Comparison of ENCODE assay signal across 1 cellular context in genomic region chr15:89125038-89125826, GRCh38.
TF ChIP-seq lines count a peak whose summit lies in the region.

No MANE protein-coding gene starts in this region.

TF ChIP-seq in HepG2, 621 proteins besides CTCF, POLR2A, EP300 and RAD21 (continued from another document and continues in another):
- TF ChIP-seq PRDM15 (CRISPR knock-in tag; IDR thresholded peaks at IDR 0.05) (no peak), ZGPAT (CRISPR knock-in tag; IDR thresholded peaks at IDR 0.05) (peak; percentile 50; the same call in 1 of the 2 replicates), ZNF510 (CRISPR knock-in tag; IDR thresholded peaks at IDR 0.05; ENCODE audit: low read depth) (no peak), RFX5 (IDR thresholded peaks at IDR 0.05; ENCODE audit: low read depth, low read length) (no peak), ATM (IDR thresholded peaks at IDR 0.05; ENCODE audit: borderline replicate concordance) (no peak), ZNF331 (CRISPR knock-in tag; IDR thresholded peaks at IDR 0.05) (0 out of 2 replicates have a peak, but pooled peaks have one; percentile 31), GRHL1 (CRISPR knock-in tag; conservative IDR thresholded peaks at IDR 0.05) (no peak), ZNF383 (CRISPR knock-in tag; IDR thresholded peaks at IDR 0.05; ENCODE audit: borderline replicate concordance) (no peak), ZNF550 (CRISPR knock-in tag; IDR thresholded peaks at IDR 0.05; ENCODE audit: borderline replicate concordance) (no peak), ZNF747 (CRISPR knock-in tag; IDR thresholded peaks at IDR 0.05; ENCODE audit: borderline replicate concordance) (no peak), EEA1 (CRISPR knock-in tag; IDR thresholded peaks at IDR 0.05; ENCODE audit: borderline replicate concordance) (no peak), STAT5B (CRISPR knock-in tag; IDR thresholded peaks at IDR 0.05) (no peak), ZSCAN5A (CRISPR knock-in tag; IDR thresholded peaks at IDR 0.05; ENCODE audit: borderline replicate concordance) (no peak), KLF13 (CRISPR knock-in tag; IDR thresholded peaks at IDR 0.05) (no peak), ZNF317 (CRISPR knock-in tag; IDR thresholded peaks at IDR 0.05) (peak; percentile 54; the same call in 1 of the 2 replicates), ATF7-NPFF (CRISPR knock-in tag; IDR thresholded peaks at IDR 0.05; ENCODE audit: low read depth) (no peak), MBNL3 (CRISPR knock-in tag; conservative IDR thresholded peaks at IDR 0.05) (no peak), PHB2 (IDR thresholded peaks at IDR 0.05; ENCODE audit: partially characterized antibody) (no peak), DNMT1 (CRISPR knock-in tag; IDR thresholded peaks at IDR 0.05) (no peak), ZNF234 (CRISPR knock-in tag; conservative IDR thresholded peaks at IDR 0.05) (no peak), ZNF616 (CRISPR knock-in tag; IDR thresholded peaks at IDR 0.05; ENCODE audit: low read depth) (no peak), KLF9 (CRISPR knock-in tag; IDR thresholded peaks at IDR 0.05; ENCODE audit: low read depth) (peak; percentile 63; the same call in 1 of the 2 replicates), NFIC (IDR thresholded peaks at IDR 0.05; ENCODE audit: low read length) (peak; percentile 49; the same call in 1 of the 2 replicates), MTERF4 (CRISPR knock-in tag; IDR thresholded peaks at IDR 0.05) (no peak), ARID5B (CRISPR knock-in tag; IDR thresholded peaks at IDR 0.05) (peak; percentile 65), ZNF557 (CRISPR knock-in tag; IDR thresholded peaks at IDR 0.05) (0 out of 2 replicates have a peak, but pooled peaks have one; percentile 28), ZNF567 (CRISPR knock-in tag; IDR thresholded peaks at IDR 0.05; ENCODE audit: borderline replicate concordance) (no peak), KMT2A (CRISPR knock-in tag; IDR thresholded peaks at IDR 0.05) (no peak), RBM22 (optimal IDR thresholded peaks at IDR 0.05; ENCODE audit: low read length) (no peak), PRPF4 (IDR thresholded peaks at IDR 0.05; ENCODE audit: low read depth, low read length, poor library complexity, severe bottlenecking) (no peak), PHF21A (CRISPR knock-in tag; IDR thresholded peaks at IDR 0.05) (peak; percentile 92), FOSL2 (CRISPR knock-in tag; IDR thresholded peaks at IDR 0.05) (peak; percentile 55), NR2F6 (IDR thresholded peaks at IDR 0.05) (peak; percentile 45), NR2F6 (CRISPR knock-in tag; IDR thresholded peaks at IDR 0.05) (peak; percentile 27), ZFYVE20 (CRISPR knock-in tag; IDR thresholded peaks at IDR 0.05; ENCODE audit: borderline replicate concordance, low read depth) (no peak)
- TF ChIP-seq, protein P1, sequence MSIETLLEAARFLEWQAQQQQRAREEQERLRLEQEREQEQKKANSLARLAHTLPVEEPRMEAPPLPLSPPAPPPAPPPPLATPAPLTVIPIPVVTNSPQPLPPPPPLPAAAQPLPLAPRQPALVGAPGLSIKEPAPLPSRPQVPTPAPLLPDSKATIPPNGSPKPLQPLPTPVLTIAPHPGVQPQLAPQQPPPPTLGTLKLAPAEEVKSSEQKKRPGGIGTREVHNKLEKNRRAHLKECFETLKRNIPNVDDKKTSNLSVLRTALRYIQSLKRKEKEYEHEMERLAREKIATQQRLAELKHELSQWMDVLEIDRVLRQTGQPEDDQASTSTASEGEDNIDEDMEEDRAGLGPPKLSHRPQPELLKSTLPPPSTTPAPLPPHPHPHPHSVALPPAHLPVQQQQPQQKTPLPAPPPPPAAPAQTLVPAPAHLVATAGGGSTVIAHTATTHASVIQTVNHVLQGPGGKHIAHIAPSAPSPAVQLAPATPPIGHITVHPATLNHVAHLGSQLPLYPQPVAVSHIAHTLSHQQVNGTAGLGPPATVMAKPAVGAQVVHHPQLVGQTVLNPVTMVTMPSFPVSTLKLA (IDR thresholded peaks at IDR 0.05) = no peak
- TF ChIP-seq, protein P2, sequence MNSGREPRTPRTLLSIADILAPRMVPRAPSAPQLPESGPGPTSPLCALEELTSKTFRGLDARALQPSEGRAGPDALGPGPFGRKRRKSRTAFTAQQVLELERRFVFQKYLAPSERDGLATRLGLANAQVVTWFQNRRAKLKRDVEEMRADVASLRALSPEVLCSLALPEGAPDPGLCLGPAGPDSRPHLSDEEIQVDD (CRISPR knock-in tag; IDR thresholded peaks at IDR 0.05; ENCODE audit: borderline replicate concordance) = no peak
- TF ChIP-seq, protein P3, sequence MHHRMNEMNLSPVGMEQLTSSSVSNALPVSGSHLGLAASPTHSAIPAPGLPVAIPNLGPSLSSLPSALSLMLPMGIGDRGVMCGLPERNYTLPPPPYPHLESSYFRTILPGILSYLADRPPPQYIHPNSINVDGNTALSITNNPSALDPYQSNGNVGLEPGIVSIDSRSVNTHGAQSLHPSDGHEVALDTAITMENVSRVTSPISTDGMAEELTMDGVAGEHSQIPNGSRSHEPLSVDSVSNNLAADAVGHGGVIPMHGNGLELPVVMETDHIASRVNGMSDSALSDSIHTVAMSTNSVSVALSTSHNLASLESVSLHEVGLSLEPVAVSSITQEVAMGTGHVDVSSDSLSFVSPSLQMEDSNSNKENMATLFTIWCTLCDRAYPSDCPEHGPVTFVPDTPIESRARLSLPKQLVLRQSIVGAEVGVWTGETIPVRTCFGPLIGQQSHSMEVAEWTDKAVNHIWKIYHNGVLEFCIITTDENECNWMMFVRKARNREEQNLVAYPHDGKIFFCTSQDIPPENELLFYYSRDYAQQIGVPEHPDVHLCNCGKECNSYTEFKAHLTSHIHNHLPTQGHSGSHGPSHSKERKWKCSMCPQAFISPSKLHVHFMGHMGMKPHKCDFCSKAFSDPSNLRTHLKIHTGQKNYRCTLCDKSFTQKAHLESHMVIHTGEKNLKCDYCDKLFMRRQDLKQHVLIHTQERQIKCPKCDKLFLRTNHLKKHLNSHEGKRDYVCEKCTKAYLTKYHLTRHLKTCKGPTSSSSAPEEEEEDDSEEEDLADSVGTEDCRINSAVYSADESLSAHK (CRISPR knock-in tag; IDR thresholded peaks at IDR 0.05; ENCODE audit: borderline replicate concordance) = no peak
- TF ChIP-seq, protein P4, sequence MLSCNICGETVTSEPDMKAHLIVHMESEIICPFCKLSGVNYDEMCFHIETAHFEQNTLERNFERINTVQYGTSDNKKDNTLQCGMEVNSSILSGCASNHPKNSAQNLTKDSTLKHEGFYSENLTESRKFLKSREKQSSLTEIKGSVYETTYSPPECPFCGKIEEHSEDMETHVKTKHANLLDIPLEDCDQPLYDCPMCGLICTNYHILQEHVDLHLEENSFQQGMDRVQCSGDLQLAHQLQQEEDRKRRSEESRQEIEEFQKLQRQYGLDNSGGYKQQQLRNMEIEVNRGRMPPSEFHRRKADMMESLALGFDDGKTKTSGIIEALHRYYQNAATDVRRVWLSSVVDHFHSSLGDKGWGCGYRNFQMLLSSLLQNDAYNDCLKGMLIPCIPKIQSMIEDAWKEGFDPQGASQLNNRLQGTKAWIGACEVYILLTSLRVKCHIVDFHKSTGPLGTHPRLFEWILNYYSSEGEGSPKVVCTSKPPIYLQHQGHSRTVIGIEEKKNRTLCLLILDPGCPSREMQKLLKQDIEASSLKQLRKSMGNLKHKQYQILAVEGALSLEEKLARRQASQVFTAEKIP (CRISPR knock-in tag; IDR thresholded peaks at IDR 0.05; ENCODE audit: borderline replicate concordance) = no peak
- TF ChIP-seq, protein P5, sequence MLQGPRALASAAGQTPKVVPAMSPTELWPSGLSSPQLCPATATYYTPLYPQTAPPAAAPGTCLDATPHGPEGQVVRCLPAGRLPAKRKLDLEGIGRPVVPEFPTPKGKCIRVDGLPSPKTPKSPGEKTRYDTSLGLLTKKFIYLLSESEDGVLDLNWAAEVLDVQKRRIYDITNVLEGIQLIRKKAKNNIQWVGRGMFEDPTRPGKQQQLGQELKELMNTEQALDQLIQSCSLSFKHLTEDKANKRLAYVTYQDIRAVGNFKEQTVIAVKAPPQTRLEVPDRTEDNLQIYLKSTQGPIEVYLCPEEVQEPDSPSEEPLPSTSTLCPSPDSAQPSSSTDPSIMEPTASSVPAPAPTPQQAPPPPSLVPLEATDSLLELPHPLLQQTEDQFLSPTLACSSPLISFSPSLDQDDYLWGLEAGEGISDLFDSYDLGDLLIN (CRISPR knock-in tag; IDR thresholded peaks at IDR 0.05; ENCODE audit: borderline replicate concordance) = no peak
